ENCODE assay signal across 17 cellular contexts in genomic region chr10:7084255-7085005, GRCh38.
DNase-seq lines count a peak whose midpoint lies in the region; ATAC-seq, FAIRE-seq and TF ChIP-seq lines count a peak whose summit lies in the region.
"Had no signal": no experiment of that assay in that cellular context is flagged by ENCODE, and none has a peak within 500 bp of the region (broad histone marks: within the 10 kb centered on the region; RNA-seq: fewer than 3 reads in every experiment).

No MANE protein-coding gene starts in this region.

- peak; percentile 76 for FAIRE-seq in K562 (lab: Jason Lieb, UNC)
- FAIRE-seq: endothelial cell of umbilical vein, keratinocyte had no signal

- H3K4me1 Mint-ChIP-seq in neural progenitor cell = peaks cover 38% of the 10 kb centered on the region
- H3K4me1 Mint-ChIP-seq: B cell; stimulated activated memory B cell treated with anti-CD40 and anti-IgM and Interleukin-4, amounts not matched to agents 10 μg/mL and 1 μg/mL and 100 μg/mL, for 72 hours had no signal

- 44% methylated on average over 9 of the region's 9 CpGs for WGBS in K562 (ENCODE audit: insufficient coverage, low coverage, missing lambda C conversion rate)

- H3K9ac ChIP-seq in K562 (ENCODE audit: insufficient read depth in 1 of 2, low read depth in 2 of 2, low read length in 2 of 2) = no peak overlapping the region
- no peak overlapping the region for H3K9ac ChIP-seq in neural progenitor cell

- peaks cover 4% of the 10 kb centered on the region for H3F3A ChIP-seq in neural progenitor cell (ENCODE audit: low read depth)

- no peak for ATAC-seq in K562
- ATAC-seq in GM18498 (IDR thresholded peaks at IDR 0.05; ENCODE audit: unreplicated experiment) = no peak
- ATAC-seq: stimulated activated memory B cell treated with anti-CD40 and anti-IgM and Interleukin-4, amounts not matched to agents 10 μg/mL and 1 μg/mL and 100 μg/mL, for 72 hours had no signal

- intact Hi-C loops in K562 (cut with micrococcal nuclease) = no loop called here

- H2AFZ ChIP-seq in K562 (ENCODE audit: low read depth, low read length) (no peak overlapping the region), neural progenitor cell (replicated peaks) (no peak overlapping the region)

- no peak overlapping the region for H3K27ac ChIP-seq in K562 (ENCODE audit: extremely low read depth, low read depth, low read length)
- no peak overlapping the region for H3K27ac ChIP-seq in neural progenitor cell

- no peaks in the 10 kb centered on the region for H3K79me2 ChIP-seq in K562 (ENCODE audit: control insufficient read depth, insufficient read depth, low read length)
- H3K79me2 ChIP-seq in neural progenitor cell (ENCODE audit: low read depth) = no peaks in the 10 kb centered on the region

- POLR2A ChIA-PET in K562 (lab: Yijun Ruan, JAX) = interaction anchor here (0.8 to 1.5 kb wide), 3 partner anchors 9 to 568 kb away, joined by 3 to 4 read pairs (median 3); no protein-coding TSS in a partner anchor

- H3K9me3 ChIP-seq in K562 (replicated peaks; ENCODE audit: control insufficient read depth, insufficient read depth, low read depth, low read length) (no peaks in the 10 kb centered on the region), neural progenitor cell (ENCODE audit: low read depth) (no peaks in the 10 kb centered on the region)

- H3K9me3 Mint-ChIP-seq in neural progenitor cell = no peaks in the 10 kb centered on the region
- H3K9me3 Mint-ChIP-seq: central memory CD8-positive, alpha-beta T cell; H9; stimulated activated memory B cell treated with anti-CD40 and anti-IgM and Interleukin-4, amounts not matched to agents 10 μg/mL and 1 μg/mL and 100 μg/mL, for 72 hours; T-helper 2 cell treated with Interferon-gamma antibody and Interleukin-4, amounts not matched to agents 5 μg/mL and 100 μg/mL, for 36 hours had no signal

- H3K4me2 ChIP-seq in K562 (ENCODE audit: insufficient read depth, low read length) (no peak overlapping the region), neural progenitor cell (no peak overlapping the region)

- H4K20me1 ChIP-seq in K562 (replicated peaks; ENCODE audit: control insufficient read depth, insufficient read depth, low read length) (no peaks in the 10 kb centered on the region), neural progenitor cell (ENCODE audit: low read depth) (no peaks in the 10 kb centered on the region)

- H3K27me3 Mint-ChIP-seq in neural progenitor cell (ENCODE audit: insufficient read depth, low read depth) = no peaks in the 10 kb centered on the region
- H3K27me3 Mint-ChIP-seq: central memory CD8-positive, alpha-beta T cell had no signal

- H3K4me3 Mint-ChIP-seq in neural progenitor cell = no peak overlapping the region
- H3K4me3 Mint-ChIP-seq: activated naive CD8-positive, alpha-beta T cell; B cell; central memory CD8-positive, alpha-beta T cell; H9; stimulated activated memory B cell treated with anti-CD40 and anti-IgM and Interleukin-4, amounts not matched to agents 10 μg/mL and 1 μg/mL and 100 μg/mL, for 72 hours; T-helper 2 cell treated with Interferon-gamma antibody and Interleukin-4, amounts not matched to agents 5 μg/mL and 100 μg/mL, for 36 hours had no signal

- H3K27me3 ChIP-seq in K562 (ENCODE audit: control insufficient read depth in 2 of 2, insufficient read depth in 2 of 2, low read length in 2 of 2) (peaks cover 0 to 2% of the 10 kb centered on the region in 2 experiments; a peak in 2 of 5 replicates), neural progenitor cell (no peaks in the 10 kb centered on the region)

- TF ChIP-seq EP300 in K562 (IDR thresholded peaks at IDR 0.05; ENCODE audit: low read length) = no peak

- TF ChIP-seq RAD21 in K562 (CRISPR knock-in tag; conservative IDR thresholded peaks at IDR 0.05 in 1 of 2, IDR thresholded peaks at IDR 0.05 in 1 of 2) = no peak

- H3K27ac Mint-ChIP-seq in neural progenitor cell = no peak overlapping the region
- H3K27ac Mint-ChIP-seq: activated naive CD8-positive, alpha-beta T cell; B cell; H9; stimulated activated memory B cell treated with anti-CD40 and anti-IgM and Interleukin-4, amounts not matched to agents 10 μg/mL and 1 μg/mL and 100 μg/mL, for 72 hours; T-helper 2 cell treated with Interferon-gamma antibody and Interleukin-4, amounts not matched to agents 5 μg/mL and 100 μg/mL, for 36 hours had no signal

- H3K4me1 ChIP-seq in K562 (replicated peaks in 1 of 2; ENCODE audit: control insufficient read depth in 2 of 2, insufficient read depth in 2 of 2, low read length in 2 of 2) = no peaks in the 10 kb centered on the region
- H3K4me1 ChIP-seq in neural progenitor cell = peaks cover 25% of the 10 kb centered on the region

- in situ Hi-C loops in K562 (cut with MboI) = no loop called here

- H3K4me3 ChIP-seq in K562 (no peak overlapping the region), neural progenitor cell (no peak overlapping the region)

- H3K36me3 ChIP-seq in K562 (ENCODE audit: control insufficient read depth, insufficient read depth, low read length) (no peaks in the 10 kb centered on the region), neural progenitor cell (no peaks in the 10 kb centered on the region)

- CTCF ChIA-PET in K562 (lab: Yijun Ruan, JAX; ENCODE audit: low intra/inter-chr PET ratio) = no interaction called here

- TF ChIP-seq CTCF in K562 (IDR thresholded peaks at IDR 0.05 in 2 of 3, conservative IDR thresholded peaks at IDR 0.05 in 1 of 3; ENCODE audit: insufficient read depth in 2 of 3, low read depth in 1 of 3, low read length in 3 of 3) = no peak
- no peak for TF ChIP-seq CTCF in neural progenitor cell (IDR thresholded peaks at IDR 0.05)

- BruUV-seq in K562 (replicated peaks; lab: Mats Ljungman, UMichigan) = no TSS peak

- DNase-seq in GF-D8 (lab: John Stamatoyannopoulos, UW) (peak; percentile 96), NCI-H187 (lab: John Stamatoyannopoulos, UW) (peak; percentile 4 to 33), K562 (ENCODE audit: extremely low read depth in 1 of 4, low spot score in 3 of 4) (no peak), pons (ENCODE audit: low spot score) (peak; percentile 78), NCI-H2081 treated with DMSO at 0.1 percent for 48 hours (lab: John Stamatoyannopoulos, UW) (no peak), neural progenitor cell (ENCODE audit: low spot score) (no peak)
- no peak for DNase-seq in stimulated activated CD4-positive, alpha-beta T cell treated with anti-CD3 and anti-CD28 coated beads, Interleukin-12 subunit alpha, Interleukin-12 subunit beta, amount 100 ng/mL, for 4 hours
- DNase-seq: activated CD4-positive, alpha-beta T cell treated with anti-CD3 and anti-CD28 coated beads for 4 hours; H9 had no signal

- H3K9me1 ChIP-seq in K562 (ENCODE audit: control insufficient read depth, insufficient read depth, low read length) = no peaks in the 10 kb centered on the region

- TF ChIP-seq POLR2A in K562 (conservative IDR thresholded peaks at IDR 0.05) = no peak

- H3K36me3 Mint-ChIP-seq in neural progenitor cell = no peaks in the 10 kb centered on the region
- H3K36me3 Mint-ChIP-seq: activated naive CD8-positive, alpha-beta T cell; stimulated activated memory B cell treated with anti-CD40 and anti-IgM and Interleukin-4, amounts not matched to agents 10 μg/mL and 1 μg/mL and 100 μg/mL, for 72 hours had no signal

TF ChIP-seq in K562, 482 proteins besides CTCF, POLR2A, EP300 and RAD21 (continues in another document):
- TF ChIP-seq DLX4 (CRISPR knock-in tag; IDR thresholded peaks at IDR 0.05) (no peak), SRSF1 (IDR thresholded peaks at IDR 0.05; ENCODE audit: low read depth, low read length) (no peak)

Comparison
In these comparisons a context has a peak if more than half of its experiments do, and no peak if none do; other contexts are left out.
1. DNase-seq: peak in GF-D8 (single experiment), NCI-H187 (2 of 2) and pons (single experiment); none in K562 (0 of 4), NCI-H2081 treated with DMSO at 0.1 percent for 48 hours (single experiment), stimulated activated CD4-positive, alpha-beta T cell treated with anti-CD3 and anti-CD28 coated beads, Interleukin-12 subunit alpha, Interleukin-12 subunit beta, amount 100 ng/mL, for 4 hours (single experiment) and neural progenitor cell (single experiment).